8 cellular contexts compared by ENCODE assay signal in genomic region chr2:130391058-130391871, GRCh38. TPM values are rescaled to one million over a fixed set of nuclear protein-coding genes. Genes with fewer than 3 reads are reported as not detected.
DNase-seq lines count a peak whose midpoint lies in the region; ATAC-seq and TF ChIP-seq lines count a peak whose summit lies in the region.

No MANE protein-coding gene starts in this region.

- peaks cover 5% of the 10 kb centered on the region for H3K36me3 Mint-ChIP-seq in activated naive CD8-positive, alpha-beta T cell

- intact Hi-C loops in head of caudate nucleus (cut with DNase I) (no loop called here), upper lobe of right lung (cut with DNase I) (no loop called here)

- H3K27ac Mint-ChIP-seq in activated naive CD8-positive, alpha-beta T cell: peak overlapping the region; percentile 81

- peaks cover 15% of the 10 kb centered on the region for H3K4me1 Mint-ChIP-seq in activated naive CD8-positive, alpha-beta T cell (ENCODE audit: low read depth)

- DNase-seq in GDM1 (lab: John Stamatoyannopoulos, UW) (peak; percentile 40), H7 (peak; percentile 89), LoVo (ENCODE audit: low spot score) (peak; percentile 71), SK-MEL-5 (ENCODE audit: low read depth, low spot score) (peak; percentile 71), head of caudate nucleus (peak; percentile 61 to 93 (median 83)), omental fat pad (ENCODE audit: low spot score) (peak; percentile 60), upper lobe of right lung (peak; percentile 93)

- TF ChIP-seq CTCF in omental fat pad (IDR thresholded peaks at IDR 0.05) (no peak), upper lobe of right lung (IDR thresholded peaks at IDR 0.05) (no peak)

- H3K9me3 ChIP-seq in upper lobe of right lung: no peaks in the 10 kb centered on the region

- peak overlapping the region; percentile 80 for H3K27ac ChIP-seq in upper lobe of right lung

- H3K4me1 ChIP-seq in upper lobe of right lung: peaks cover 24% of the 10 kb centered on the region

- H3K36me3 ChIP-seq in H7 (replicated peaks; ENCODE audit: control insufficient read depth, insufficient read depth, low read length) (no peaks in the 10 kb centered on the region), upper lobe of right lung (no peaks in the 10 kb centered on the region)

- peak overlapping the region; percentile 95 for H3K4me3 Mint-ChIP-seq in activated naive CD8-positive, alpha-beta T cell

- H3K27me3 ChIP-seq in H7 (ENCODE audit: control insufficient read depth, insufficient read depth, low read length) (peaks cover 5% of the 10 kb centered on the region; the same call in 1 of the 2 replicates), upper lobe of right lung (no peaks in the 10 kb centered on the region)

- H3K9me3 Mint-ChIP-seq in activated naive CD8-positive, alpha-beta T cell (ENCODE audit: low read depth): no peaks in the 10 kb centered on the region

- peak overlapping the region; percentile 63 for H3K4me3 ChIP-seq in H7 (ENCODE audit: insufficient read depth, low read depth, low read length)
- peak overlapping the region; percentile 68 for H3K4me3 ChIP-seq in upper lobe of right lung

- in situ Hi-C loops in SK-MEL-5 (cut with HindIII; ENCODE audit: low pct_unique_long_range_greater_than_20kb, low sequenced_read_pairs): no loop called here

- H3K27me3 Mint-ChIP-seq in activated naive CD8-positive, alpha-beta T cell: peaks cover 11% of the 10 kb centered on the region

- peak; percentile 87 for ATAC-seq in omental fat pad (ENCODE audit: low FRiP score)
- peak; percentile 94 for ATAC-seq in upper lobe of right lung

RNA-seq across cellular contexts. Expression of gene PTPN18, which starts 35.4 kb away (rescaled TPM):
- 9.6 and 11.9 TPM in 2 replicates for total RNA-seq in H7 (2014; rRNA removed; shearing (Covaris generic))
- total RNA-seq in SK-MEL-5 (2014; rRNA removed; shearing (Covaris generic)): 17.2 and 19.3 TPM in 2 replicates
- polyA plus RNA-seq in SK-MEL-5 (2015; cell fraction: cytosol; rRNA removed): 41.1 and 53.4 TPM in 2 replicates
- polyA plus RNA-seq in SK-MEL-5 (2015; cell fraction: nucleus; rRNA removed): 140 and 168 TPM in 2 replicates
- 100 to 1,000 TPM in 1 of 4 donors, 10 to 100 TPM in 3; 43.1 to 104 (median 57.0) TPM for total RNA-seq in omental fat pad
- 67.8 TPM for total RNA-seq in upper lobe of right lung

RNA-seq across cellular contexts. Expression of gene IMP4, which starts 48.6 kb away (rescaled TPM):
- total RNA-seq in H7 (2014; rRNA removed; shearing (Covaris generic)): 84.8 and 91.6 TPM in 2 replicates
- total RNA-seq in SK-MEL-5 (2014; rRNA removed; shearing (Covaris generic)): 90.2 and 95.5 TPM in 2 replicates
- polyA plus RNA-seq in SK-MEL-5 (2015; cell fraction: cytosol; rRNA removed): 145 and 153 TPM in 2 replicates
- 255 and 296 TPM in 2 replicates for polyA plus RNA-seq in SK-MEL-5 (2015; cell fraction: nucleus; rRNA removed)
- 100 to 1,000 TPM; 102 to 221 (median 130) TPM for total RNA-seq in omental fat pad
- total RNA-seq in upper lobe of right lung: 55.7 TPM

Comparison
In these comparisons a context has a peak if more than half of its experiments do, and no peak if none do; other contexts are left out.
1. Peak in every context shown above with its lines: DNase-seq, ATAC-seq, H3K4me3 ChIP-seq and H3K27ac ChIP-seq.
2. DNase-seq: peak in every context shown above with its lines; median percentile 93 in upper lobe of right lung; 89 in H7; 83 in head of caudate nucleus; 71 in LoVo; 71 in SK-MEL-5; 60 in omental fat pad; 40 in GDM1.